Comparison of ENCODE assay signal across 1 cellular context in genomic region chr6:168518867-168519266, GRCh38.
TF ChIP-seq lines count a peak whose summit lies in the region.

No MANE protein-coding gene starts in this region.

TF ChIP-seq in HepG2, 621 proteins besides CTCF, POLR2A, EP300 and RAD21 (continued from another document):
- peak; percentile 73; the same call in 1 of the 2 replicates for TF ChIP-seq MNT (IDR thresholded peaks at IDR 0.05)
- no peak for TF ChIP-seq ZNF816 (CRISPR knock-in tag; IDR thresholded peaks at IDR 0.05; ENCODE audit: borderline replicate concordance)
- no peak for TF ChIP-seq ZNF567 (CRISPR knock-in tag; IDR thresholded peaks at IDR 0.05; ENCODE audit: borderline replicate concordance)
- TF ChIP-seq ZNF646 (CRISPR knock-in tag; IDR thresholded peaks at IDR 0.05): no peak
- TF ChIP-seq ZNF589 (CRISPR knock-in tag; conservative IDR thresholded peaks at IDR 0.05): 0 out of 2 replicates have a peak, but pooled peaks have one; percentile 0
- TF ChIP-seq ETV5 (CRISPR knock-in tag; IDR thresholded peaks at IDR 0.05; ENCODE audit: borderline replicate concordance): no peak
- TF ChIP-seq RXRA (CRISPR knock-in tag; IDR thresholded peaks at IDR 0.05): 0 out of 2 replicates have a peak, but pooled peaks have one; percentile 14
- TF ChIP-seq HHEX (CRISPR knock-in tag; IDR thresholded peaks at IDR 0.05): no peak
- no peak for TF ChIP-seq PHF21A (CRISPR knock-in tag; IDR thresholded peaks at IDR 0.05)
- TF ChIP-seq ZKSCAN8 (CRISPR knock-in tag; IDR thresholded peaks at IDR 0.05; ENCODE audit: borderline replicate concordance): no peak
- TF ChIP-seq ZNF570 (CRISPR knock-in tag; IDR thresholded peaks at IDR 0.05; ENCODE audit: borderline replicate concordance): no peak
- TF ChIP-seq REL (CRISPR knock-in tag; conservative IDR thresholded peaks at IDR 0.05): no peak
